In the genomic region with DNA sequence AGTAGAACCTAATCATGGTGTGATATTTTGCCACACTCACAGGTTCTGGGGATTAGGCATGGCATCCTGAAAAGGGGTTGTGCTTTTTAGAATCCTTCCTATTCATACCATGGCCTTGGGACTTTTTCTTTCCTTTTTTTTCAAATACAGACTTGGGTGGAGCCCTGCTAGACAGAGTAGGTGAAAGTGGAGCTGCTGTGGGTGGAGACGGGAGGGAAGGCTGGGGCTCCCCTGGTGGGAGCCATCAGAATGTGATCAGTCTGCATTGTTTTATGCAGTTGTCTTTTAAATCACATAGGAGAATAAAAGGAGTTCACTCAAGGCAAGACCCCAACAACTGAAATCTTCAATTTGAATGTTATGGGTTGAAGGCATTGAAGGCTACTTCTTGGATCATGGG, we compare ENCODE assay signal across 20 cellular contexts.
DNase-seq lines count a peak whose midpoint lies in the region; ATAC-seq and TF ChIP-seq lines count a peak whose summit lies in the region.
"Had no signal": no experiment of that assay in that cellular context is flagged by ENCODE, and none has a peak within 500 bp of the region (broad histone marks: within the 10 kb centered on the region; RNA-seq: fewer than 3 reads in every experiment).

No MANE protein-coding gene starts in this region.

- TF ChIP-seq CTCF in GM23338 (conservative IDR thresholded peaks at IDR 0.05; ENCODE audit: low read depth in 2 of 2) (no peak), lower lobe of right lung (IDR thresholded peaks at IDR 0.05) (no peak), transverse colon (IDR thresholded peaks at IDR 0.05) (no peak)

- TF ChIP-seq EP300 in transverse colon (IDR thresholded peaks at IDR 0.05; ENCODE audit: low read depth) = no peak

- peak; percentile 23 for DNase-seq in GM23338 (ENCODE audit: low spot score)
- DNase-seq in adipocyte (ENCODE audit: low read depth) = no peak
- DNase-seq in lower lobe of right lung = no peak
- no peak for DNase-seq in transverse colon
- DNase-seq in NCI-H748 (lab: John Stamatoyannopoulos, UW; ENCODE audit: unreplicated experiment) = no peak
- no peak for DNase-seq in T-helper 1 cell
- DNase-seq in NCI-H2081 (lab: John Stamatoyannopoulos, UW) = no peak
- DNase-seq: 8988T; CD4-positive, alpha-beta memory T cell; DND-41; HCEC 1CT; NCI-H1105 treated with DMSO at 0.1 percent for 48 hours; NCI-H2029 treated with DMSO at 0.1 percent for 48 hours; NCI-H2171; NCI-H345; NCI-H524 treated with DMSO at 0.1 percent for 48 hours; RPMI8226; SHP77 had no signal

- no peak overlapping the region for H3K27ac Mint-ChIP-seq in GM23338
- H3K27ac Mint-ChIP-seq: CD4-positive, alpha-beta memory T cell had no signal

- peaks cover 6% of the 10 kb centered on the region; the same call in 1 of the 2 replicates for H3K9me2 ChIP-seq in GM23338 (ENCODE audit: insufficient read depth)

- H3K27me3 ChIP-seq in GM23338 (ENCODE audit: insufficient read depth) (no peaks in the 10 kb centered on the region), adipocyte (replicated peaks; ENCODE audit: control insufficient read depth, insufficient read depth, low read length) (no peaks in the 10 kb centered on the region), lower lobe of right lung (ENCODE audit: low read depth) (no peaks in the 10 kb centered on the region), transverse colon (no peaks in the 10 kb centered on the region)
- H3K27me3 ChIP-seq: BLaER1 treated with 17β-estradiol and CSF1 and Interleukin-3, amounts not matched to agents 10 nM and 100 nM had no signal

- no peaks in the 10 kb centered on the region for H3K27me3 Mint-ChIP-seq in GM23338 (ENCODE audit: insufficient read depth, low read depth, poor library complexity)
- H3K27me3 Mint-ChIP-seq: CD4-positive, alpha-beta memory T cell had no signal

- TF ChIP-seq POLR2A in transverse colon (IDR thresholded peaks at IDR 0.05) = no peak

- no peak overlapping the region for H3K27ac ChIP-seq in GM23338 (ENCODE audit: low read depth)
- H3K27ac ChIP-seq in lower lobe of right lung = peak overlapping the region; percentile 7
- H3K27ac ChIP-seq in transverse colon = peak overlapping the region in 3 of 4 donors; percentile 23 to 68 (median 31)
- H3K27ac ChIP-seq: BLaER1 treated with 17β-estradiol and CSF1 and Interleukin-3, amounts not matched to agents 10 nM and 100 nM; SK-N-MC had no signal

- no peaks in the 10 kb centered on the region for H3K36me3 ChIP-seq in GM23338 (ENCODE audit: insufficient read depth)
- no peaks in the 10 kb centered on the region for H3K36me3 ChIP-seq in adipocyte (ENCODE audit: control insufficient read depth, insufficient read depth, low read length, severe bottlenecking)
- H3K36me3 ChIP-seq in lower lobe of right lung = no peaks in the 10 kb centered on the region
- no peaks in the 10 kb centered on the region for H3K36me3 ChIP-seq in transverse colon

- peaks cover 5% of the 10 kb centered on the region; the same call in 1 of the 2 replicates for H3K4me1 ChIP-seq in GM23338 (ENCODE audit: insufficient read depth)
- H3K4me1 ChIP-seq in adipocyte (ENCODE audit: control insufficient read depth, insufficient read depth, low read length) = peaks cover 57% of the 10 kb centered on the region
- no peaks in the 10 kb centered on the region for H3K4me1 ChIP-seq in lower lobe of right lung
- H3K4me1 ChIP-seq in transverse colon = peaks cover 0 to 29% (median 3%) of the 10 kb centered on the region in 4 donors

- 80% methylated on average over 1 of the region's 1 CpG; no CpG with 5 or more reads in 1 of the 2 donors for WGBS in transverse colon (ENCODE audit: low coverage in 1 of 2), 2 donors

- H3K4me1 Mint-ChIP-seq in GM23338 = peaks cover 6% of the 10 kb centered on the region; the same call in 2 of the 3 replicates
- H3K4me1 Mint-ChIP-seq: CD4-positive, alpha-beta memory T cell had no signal

- intact Hi-C loops in lower lobe of right lung (cut with DNase I) (no loop called here), transverse colon (cut with DNase I; ENCODE audit: low total_unique reads) (no loop called here)

- no peak overlapping the region for H3K4me3 Mint-ChIP-seq in GM23338
- H3K4me3 Mint-ChIP-seq: CD4-positive, alpha-beta memory T cell had no signal

- H4K20me1 ChIP-seq in GM23338 (replicated peaks; ENCODE audit: insufficient read depth) = no peaks in the 10 kb centered on the region
- H4K20me1 ChIP-seq: BLaER1 treated with 17β-estradiol and CSF1 and Interleukin-3, amounts not matched to agents 10 nM and 100 nM had no signal

- 0 out of 2 replicates have a peak overlapping the region, but pooled peaks have one; percentile 43 for H2AFZ ChIP-seq in GM23338

- H3K4me3 ChIP-seq in GM23338 (no peak overlapping the region), adipocyte (ENCODE audit: low read length) (peak overlapping the region; percentile 23), lower lobe of right lung (no peak overlapping the region), transverse colon (no peak overlapping the region)
- H3K4me3 ChIP-seq: BLaER1 treated with 17β-estradiol and CSF1 and Interleukin-3, amounts not matched to agents 10 nM and 100 nM; SK-N-MC had no signal

- ATAC-seq in GM23338 = peak; percentile 76
- no peak for ATAC-seq in lower lobe of right lung

- H3K36me3 Mint-ChIP-seq in GM23338 (ENCODE audit: low read depth) = peaks cover 10% of the 10 kb centered on the region

- H3K9me3 ChIP-seq in adipocyte (ENCODE audit: control insufficient read depth, low read length) (peaks cover 15% of the 10 kb centered on the region), lower lobe of right lung (peaks cover 20% of the 10 kb centered on the region), transverse colon (peaks cover 0 to 12% of the 10 kb centered on the region in 2 donors)

- H3K79me2 ChIP-seq in GM23338 (replicated peaks; ENCODE audit: insufficient read depth) = no peaks in the 10 kb centered on the region

- in situ Hi-C loops in transverse colon (cut with MboI; ENCODE audit: low pct_ligation_motif_present in 1 of 4, low pct_unique_long_range_greater_than_20kb in 1 of 4, low sequenced_read_pairs in 3 of 4) = no loop called here

- H3K9me3 Mint-ChIP-seq in GM23338 = peaks cover 19% of the 10 kb centered on the region

- H3K4me2 ChIP-seq in GM23338 = peak overlapping the region; percentile 46; the same call in 1 of the 2 replicates
- H3K4me2 ChIP-seq: BLaER1 treated with 17β-estradiol and CSF1 and Interleukin-3, amounts not matched to agents 10 nM and 100 nM had no signal

- H3F3A ChIP-seq in GM23338 (replicated peaks; ENCODE audit: low read depth) = no peaks in the 10 kb centered on the region

- H3K9ac ChIP-seq in adipocyte (ENCODE audit: low read length) = peak overlapping the region; percentile 27
- H3K9ac ChIP-seq: BLaER1 treated with 17β-estradiol and CSF1 and Interleukin-3, amounts not matched to agents 10 nM and 100 nM had no signal

TF ChIP-seq in GM23338, 12 proteins besides CTCF, POLR2A, EP300 and RAD21 (continues in another document):
- no peak for TF ChIP-seq NANOG (IDR thresholded peaks at IDR 0.05; ENCODE audit: borderline replicate concordance)
